In the genomic region with DNA sequence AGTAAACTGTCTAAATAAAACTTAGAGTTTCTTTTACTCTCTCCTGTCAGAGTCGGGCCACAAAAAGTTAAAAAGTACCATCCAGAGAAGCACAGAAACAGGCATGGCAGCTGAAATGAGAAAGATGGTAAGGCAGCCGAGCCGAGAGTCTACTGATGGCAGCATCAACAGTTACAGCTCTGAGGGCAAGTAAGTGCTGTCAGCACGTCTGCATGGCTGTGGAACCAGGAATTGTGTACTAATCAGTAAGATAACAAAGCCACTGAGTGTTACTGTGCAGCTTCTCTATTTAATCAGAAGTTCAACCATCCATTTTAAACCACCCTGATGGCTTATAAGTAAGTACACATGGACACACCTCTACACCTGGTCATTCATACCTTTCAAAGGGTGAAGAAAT, we compare ENCODE assay signal across 32 cellular contexts.
"Had no signal": no experiment of that assay in that cellular context is flagged by ENCODE, and none has a peak within 500 bp of the region (broad histone marks: within the 10 kb centered on the region; RNA-seq: fewer than 3 reads in every experiment).

No MANE protein-coding gene starts in this region.

- H3K27ac ChIP-seq: adrenal gland, body of pancreas, brain microvascular endothelial cell, breast epithelium, VCaP had no signal

- H3K36me3 ChIP-seq: adrenal gland, brain microvascular endothelial cell, breast epithelium had no signal

- ATAC-seq: activated CD8-positive, alpha-beta T cell treated with anti-CD3 and anti-CD28 coated beads for 36 hours; activated naive CD4-positive, alpha-beta T cell treated with anti-CD3 and anti-CD28 coated beads, Interleukin-2, amount 50 U/mL, for 72 hours; activated T-cell treated with anti-CD3 and anti-CD28 coated beads, Interleukin-2, amount 50 U/mL, for 4 hours; activated T-cell treated with anti-CD3 and anti-CD28 coated beads, Interleukin-2, amount 50 U/mL, for 72 hours; activated T-helper 17 cell treated with anti-CD3 and anti-CD28 coated beads, Interleukin-2, amount 50 U/mL, for 72 hours; body of pancreas had no signal

- H3K4me3 ChIP-seq: adrenal gland, body of pancreas, breast epithelium had no signal

- H3K27me3 ChIP-seq: adrenal gland, body of pancreas, brain microvascular endothelial cell, breast epithelium had no signal

- H3K4me1 ChIP-seq: adrenal gland, body of pancreas, breast epithelium had no signal

- DNase-seq: activated B cell treated with CpG ODN at 0.5 μM for 24 hours; activated CD4-positive, alpha-beta memory T cell treated with anti-CD3 and anti-CD28 coated beads for 36 hours; activated CD4-positive, alpha-beta T cell treated with anti-CD3 and anti-CD28 coated beads for 4 hours; activated CD4-positive, alpha-beta T cell treated with anti-CD3 and anti-CD28 coated beads, Interleukin-2, amount 10 ng/mL, durations not matched to agents 24 days and 14 days; activated CD4-positive, alpha-beta T cell treated with anti-CD3 and anti-CD28 coated beads, Interleukin-2, amount 50 U/mL, for 1 hour; activated CD4-positive, alpha-beta T cell treated with anti-CD3 and anti-CD28 coated beads, Interleukin-2, amount 50 U/mL, for 4 hours; activated CD4-positive, CD25-positive, alpha-beta regulatory T cell treated with anti-CD3 and anti-CD28 coated beads, Interleukin-2, amount 50 U/mL, for 72 hours; activated CD8-positive, alpha-beta memory T cell treated with anti-CD3 and anti-CD28 coated beads, Interleukin-2, amount 50 U/mL, for 4 hours; activated CD8-positive, alpha-beta T cell treated with anti-CD3 and anti-CD28 coated beads for 36 hours; activated effector memory CD4-positive, alpha-beta T cell treated with anti-CD3 and anti-CD28 coated beads, Interleukin-2, amount 50 U/mL, for 16 hours; activated gamma-delta T cell treated with Interleukin-2 at 50 U/mL for 16 hours; activated naive CD4-positive, alpha-beta T cell; activated naive CD4-positive, alpha-beta T cell treated with anti-CD3 and anti-CD28 coated beads for 36 hours; activated naive CD4-positive, alpha-beta T cell treated with anti-CD3 and anti-CD28 coated beads, Interleukin-2, amount 50 U/mL, for 16 hours; activated naive CD8-positive, alpha-beta T cell treated with anti-CD3 and anti-CD28 coated beads for 36 hours; activated T-cell treated with anti-CD3 and anti-CD28 coated beads for 4 hours; activated T-cell treated with anti-CD3 and anti-CD28 coated beads, Interleukin-2, amount 50 U/mL, for 1 hour; activated T-cell treated with anti-CD3 and anti-CD28 coated beads, Interleukin-2, amount 50 U/mL, for 4 hours; activated T-cell treated with anti-CD3 and anti-CD28 coated beads, Interleukin-2, amount 50 U/mL, for 72 hours; adrenal gland; amniotic stem cell; aorta; body of pancreas; brain microvascular endothelial cell; central memory CD4-positive, alpha-beta T cell; T-helper 1 cell; T-helper 2 cell; T-helper 9 cell had no signal

- H3K9me3 ChIP-seq: adrenal gland, body of pancreas, breast epithelium had no signal
